22 cellular contexts compared by ENCODE assay signal in the genomic region with DNA sequence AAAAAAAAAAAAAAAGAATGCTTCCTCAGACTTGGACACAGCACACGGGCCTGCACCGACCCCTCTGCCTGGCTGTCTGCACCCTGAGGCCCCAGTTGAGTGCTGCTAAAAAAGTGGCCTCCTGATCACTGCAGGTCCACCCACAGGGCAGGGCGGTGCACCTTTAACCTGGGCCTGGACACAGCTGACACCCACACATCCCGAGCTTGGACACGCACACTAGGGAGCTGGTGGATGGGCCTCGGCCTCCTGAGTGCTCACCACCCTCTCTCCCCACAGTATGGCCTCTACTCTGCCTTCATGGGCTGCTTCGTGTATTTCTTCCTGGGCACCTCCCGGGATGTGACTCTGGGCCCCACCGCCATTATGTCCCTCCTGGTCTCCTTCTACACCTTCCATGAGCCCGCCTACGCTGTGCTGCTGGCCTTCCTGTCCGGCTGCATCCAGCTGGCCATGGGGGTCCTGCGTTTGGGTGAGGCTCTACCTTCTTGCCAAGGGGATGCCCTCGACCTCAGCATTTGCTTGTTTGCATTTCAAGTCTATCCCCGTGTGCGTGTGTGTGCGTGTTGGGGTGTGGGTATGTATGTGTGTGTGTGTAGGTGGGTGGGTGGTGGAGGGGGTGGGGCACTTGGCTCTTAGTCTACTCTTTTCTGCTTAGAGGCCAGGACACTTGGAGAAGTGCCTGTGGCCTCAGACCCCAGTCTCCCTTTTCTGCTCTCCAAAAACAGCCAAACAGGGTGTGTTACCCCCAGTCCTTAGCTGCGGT. TPM values are rescaled to one million over a fixed set of nuclear protein-coding genes. Genes with fewer than 3 reads are reported as not detected.
DNase-seq lines count a peak whose midpoint lies in the region; ATAC-seq and TF ChIP-seq lines count a peak whose summit lies in the region.
"Had no signal": no experiment of that assay in that cellular context is flagged by ENCODE, and none has a peak within 500 bp of the region (broad histone marks: within the 10 kb centered on the region; RNA-seq: fewer than 3 reads in every experiment).

No MANE protein-coding gene starts in this region.

- H3K4me3 ChIP-seq in HEK293 (ENCODE audit: low read depth, low read length), result no peak overlapping the region
- no peak overlapping the region for H3K4me3 ChIP-seq in neural progenitor cell
- H3K4me3 ChIP-seq: BLaER1, lower lobe of right lung, Peyer's patch, smooth muscle cell, upper lobe of right lung had no signal

- peaks cover 3% of the 10 kb centered on the region for H3F3A ChIP-seq in neural progenitor cell (ENCODE audit: low read depth)

- ATAC-seq in activated CD8-positive, alpha-beta memory T cell treated with anti-CD3 and anti-CD28 coated beads, Interleukin-2, amount 10 ng/mL, durations not matched to agents 7 days and 5 days, result no peak
- no peak for ATAC-seq in GM21576 (IDR thresholded peaks at IDR 0.05; ENCODE audit: unreplicated experiment)
- ATAC-seq: lower lobe of right lung, upper lobe of right lung had no signal

- H3K4me2 ChIP-seq in neural progenitor cell, result no peak overlapping the region
- H3K4me2 ChIP-seq: smooth muscle cell had no signal

- intact Hi-C loops in dendritic cell treated with granulocyte-macrophage colony-stimulating factor and Interleukin-4, amounts not matched to agents 40 ng/mL and 50 ng/mL, for 4 days (cut with micrococcal nuclease), result no loop called here

- POLR2A ChIA-PET in HEK293 (lab: Yijun Ruan, JAX), result interaction anchor here (0.6 to 1.2 kb wide), 2 partner anchors 8 to 12 kb away, joined by 3 read pairs; no protein-coding TSS in a partner anchor

- peaks cover under 1% of the 10 kb centered on the region for H3K36me3 Mint-ChIP-seq in activated CD8-positive, alpha-beta memory T cell treated with anti-CD3 and anti-CD28 coated beads, Interleukin-2, amount 10 ng/mL, durations not matched to agents 7 days and 5 days
- H3K36me3 Mint-ChIP-seq in dendritic cell treated with granulocyte-macrophage colony-stimulating factor and Interleukin-4, amounts not matched to agents 40 ng/mL and 50 ng/mL, for 4 days (ENCODE audit: low read depth), result peaks cover 94% of the 10 kb centered on the region
- peaks cover 5% of the 10 kb centered on the region for H3K36me3 Mint-ChIP-seq in neural progenitor cell

- H2AFZ ChIP-seq in neural progenitor cell (replicated peaks), result no peak overlapping the region

- H3K4me3 Mint-ChIP-seq in activated CD8-positive, alpha-beta memory T cell treated with anti-CD3 and anti-CD28 coated beads, Interleukin-2, amount 10 ng/mL, durations not matched to agents 7 days and 5 days, result no peak overlapping the region
- H3K4me3 Mint-ChIP-seq in dendritic cell treated with granulocyte-macrophage colony-stimulating factor and Interleukin-4, amounts not matched to agents 40 ng/mL and 50 ng/mL, for 4 days, result no peak overlapping the region
- peak overlapping the region; percentile 78 for H3K4me3 Mint-ChIP-seq in neural progenitor cell

- H4K20me1 ChIP-seq in neural progenitor cell (ENCODE audit: low read depth), result peaks cover 4% of the 10 kb centered on the region

- H3K9ac ChIP-seq in neural progenitor cell, result no peak overlapping the region
- H3K9ac ChIP-seq: BLaER1, SK-N-SH had no signal

- TF ChIP-seq CTCF in HEK293 (tag by site-specific recombination; IDR thresholded peaks at IDR 0.05), result no peak
- TF ChIP-seq CTCF in neural progenitor cell (IDR thresholded peaks at IDR 0.05), result no peak

- H3K36me3 ChIP-seq in HEK293 (ENCODE audit: control insufficient read depth in 2 of 2, insufficient read depth in 1 of 2, low read length in 2 of 2) (peaks cover 0 to 39% of the 10 kb centered on the region in 2 experiments; a peak in 2 of 3 replicates), neural progenitor cell (no peaks in the 10 kb centered on the region)
- H3K36me3 ChIP-seq: BLaER1, prostate gland had no signal

- H3K9me3 ChIP-seq in HEK293 (ENCODE audit: control insufficient read depth, insufficient read depth, low read depth, low read length) (no peaks in the 10 kb centered on the region), neural progenitor cell (ENCODE audit: low read depth) (no peaks in the 10 kb centered on the region)
- H3K9me3 ChIP-seq: BLaER1, lower lobe of right lung, Peyer's patch, prostate gland, SK-N-SH, upper lobe of right lung had no signal

- no peak for DNase-seq in activated CD8-positive, alpha-beta memory T cell treated with anti-CD3 and anti-CD28 coated beads, Interleukin-2, amount 10 ng/mL, durations not matched to agents 7 days and 5 days
- no peak for DNase-seq in activated CD8-positive, alpha-beta memory T cell treated with anti-CD3 and anti-CD28 coated beads for 24 hours
- DNase-seq in neural progenitor cell (ENCODE audit: low spot score), result no peak
- DNase-seq in HPDE6-E6E7 (ENCODE audit: extremely low spot score), result no peak
- no peak for DNase-seq in inferior parietal cortex (ENCODE audit: extremely low spot score)
- DNase-seq: activated CD4-positive, alpha-beta T cell treated with anti-CD3 and anti-CD28 coated beads, Interleukin-2, amount 10 ng/mL, durations not matched to agents 24 days and 14 days; activated CD8-positive, alpha-beta memory T cell treated with anti-CD3 and anti-CD28 coated beads, Interleukin-2, amount 50 U/mL, for 48 hours; activated naive CD4-positive, alpha-beta T cell; GF-D8; H7; lower lobe of right lung; NCI-H1930; Peyer's patch; SK-N-SH; stimulated activated CD4-positive, alpha-beta T cell treated with anti-CD3 and anti-CD28 coated beads, Interleukin-4, amount 100 ng/mL, for 1 hour; upper lobe of right lung had no signal

- no peaks in the 10 kb centered on the region for H3K27me3 ChIP-seq in neural progenitor cell
- H3K27me3 ChIP-seq: Peyer's patch, upper lobe of right lung had no signal

- H3K9me3 Mint-ChIP-seq in activated CD8-positive, alpha-beta memory T cell treated with anti-CD3 and anti-CD28 coated beads, Interleukin-2, amount 10 ng/mL, durations not matched to agents 7 days and 5 days (ENCODE audit: low read depth), result no peaks in the 10 kb centered on the region
- H3K9me3 Mint-ChIP-seq in dendritic cell treated with granulocyte-macrophage colony-stimulating factor and Interleukin-4, amounts not matched to agents 40 ng/mL and 50 ng/mL, for 4 days, result no peaks in the 10 kb centered on the region
- no peaks in the 10 kb centered on the region for H3K9me3 Mint-ChIP-seq in neural progenitor cell
- H3K9me3 Mint-ChIP-seq: activated CD4-positive, alpha-beta T cell treated with anti-CD3 and anti-CD28 coated beads, Interleukin-2, amount 10 ng/mL, durations not matched to agents 24 days and 14 days had no signal

- peak overlapping the region; percentile 29 for H3K27ac Mint-ChIP-seq in activated CD8-positive, alpha-beta memory T cell treated with anti-CD3 and anti-CD28 coated beads, Interleukin-2, amount 10 ng/mL, durations not matched to agents 7 days and 5 days
- peak overlapping the region; percentile 5 for H3K27ac Mint-ChIP-seq in dendritic cell treated with granulocyte-macrophage colony-stimulating factor and Interleukin-4, amounts not matched to agents 40 ng/mL and 50 ng/mL, for 4 days
- no peak overlapping the region for H3K27ac Mint-ChIP-seq in neural progenitor cell
- H3K27ac Mint-ChIP-seq: activated CD4-positive, alpha-beta T cell treated with anti-CD3 and anti-CD28 coated beads, Interleukin-2, amount 10 ng/mL, durations not matched to agents 24 days and 14 days had no signal

- peaks cover 18% of the 10 kb centered on the region for H3K4me1 Mint-ChIP-seq in activated CD8-positive, alpha-beta memory T cell treated with anti-CD3 and anti-CD28 coated beads, Interleukin-2, amount 10 ng/mL, durations not matched to agents 7 days and 5 days
- peaks cover 48% of the 10 kb centered on the region for H3K4me1 Mint-ChIP-seq in dendritic cell treated with granulocyte-macrophage colony-stimulating factor and Interleukin-4, amounts not matched to agents 40 ng/mL and 50 ng/mL, for 4 days (ENCODE audit: low read depth)
- H3K4me1 Mint-ChIP-seq in neural progenitor cell, result peaks cover 39% of the 10 kb centered on the region

- H3K27ac ChIP-seq in HEK293 (ENCODE audit: extremely low read depth, low read depth, low read length) (no peak overlapping the region), neural progenitor cell (no peak overlapping the region)
- H3K27ac ChIP-seq: BLaER1, lower lobe of right lung, Peyer's patch, prostate gland, upper lobe of right lung had no signal

- peaks cover 4% of the 10 kb centered on the region for H3K27me3 Mint-ChIP-seq in activated CD8-positive, alpha-beta memory T cell treated with anti-CD3 and anti-CD28 coated beads, Interleukin-2, amount 10 ng/mL, durations not matched to agents 7 days and 5 days
- H3K27me3 Mint-ChIP-seq in dendritic cell treated with granulocyte-macrophage colony-stimulating factor and Interleukin-4, amounts not matched to agents 40 ng/mL and 50 ng/mL, for 4 days, result peaks cover 30% of the 10 kb centered on the region
- peaks cover 7% of the 10 kb centered on the region for H3K27me3 Mint-ChIP-seq in neural progenitor cell (ENCODE audit: insufficient read depth, low read depth)

- peaks cover 15% of the 10 kb centered on the region for H3K79me2 ChIP-seq in neural progenitor cell (ENCODE audit: low read depth)

- CTCF ChIA-PET in activated CD8-positive, alpha-beta memory T cell treated with anti-CD3 and anti-CD28 coated beads, Interleukin-2, amount 10 ng/mL, durations not matched to agents 7 days and 5 days (lab: Charles Lee), result no interaction called here
- CTCF ChIA-PET in HEK293 (lab: Yijun Ruan, JAX), result interaction anchor here (0.6 kb wide), 1 partner anchor 85 kb away, joined by 3 read pairs; no protein-coding TSS in a partner anchor

- H3K4me1 ChIP-seq in HEK293 (ENCODE audit: control insufficient read depth, insufficient read depth, low read length), result peaks cover 8% of the 10 kb centered on the region; the same call in 1 of the 2 replicates
- peaks cover 22% of the 10 kb centered on the region for H3K4me1 ChIP-seq in neural progenitor cell

TF ChIP-seq in HEK293, 187 proteins besides CTCF, POLR2A, EP300 and RAD21 (continues in another document):
- TF ChIP-seq KLF1 (tag by site-specific recombination; IDR thresholded peaks at IDR 0.05), result no peak

RNA-seq across cellular contexts. Expression of a gene that starts 2.3 kb away (rescaled TPM):
- total RNA-seq in activated CD8-positive, alpha-beta memory T cell treated with anti-CD3 and anti-CD28 coated beads, Interleukin-2, amount 10 ng/mL, durations not matched to agents 7 days and 5 days, result 1 to 10 TPM; 4.3 to 8.6 TPM
- 7.9 and 24.1 TPM in 2 replicates for total RNA-seq in neural progenitor cell (ENCODE audit: low replicate concordance)

RNA-seq across cellular contexts. Expression of a gene that starts 2.4 kb away (rescaled TPM):
- total RNA-seq in activated CD8-positive, alpha-beta memory T cell treated with anti-CD3 and anti-CD28 coated beads, Interleukin-2, amount 10 ng/mL, durations not matched to agents 7 days and 5 days, result 10 to 100 TPM; 15.4 to 22.1 TPM
- 7.2 and 12.4 TPM in 2 replicates for total RNA-seq in neural progenitor cell (ENCODE audit: low replicate concordance)

RNA-seq across cellular contexts. Expression of a gene that starts 38.1 kb away (rescaled TPM):
- 1,000 to 10,000 TPM in 1 of 2 experiments, 100 to 1,000 TPM in 1; 597 to 1,208 TPM for total RNA-seq in activated CD8-positive, alpha-beta memory T cell treated with anti-CD3 and anti-CD28 coated beads, Interleukin-2, amount 10 ng/mL, durations not matched to agents 7 days and 5 days
- total RNA-seq in neural progenitor cell (ENCODE audit: low replicate concordance), result 19.8 and 23.7 TPM in 2 replicates

RNA-seq across cellular contexts. Expression of a gene that starts 52.7 kb away (rescaled TPM):
- not detected for total RNA-seq in activated CD8-positive, alpha-beta memory T cell treated with anti-CD3 and anti-CD28 coated beads, Interleukin-2, amount 10 ng/mL, durations not matched to agents 7 days and 5 days
- total RNA-seq in neural progenitor cell (ENCODE audit: low replicate concordance), result 0.56 and 0.60 TPM in 2 replicates
- total RNA-seq: activated CD4-positive, alpha-beta T cell treated with anti-CD3 and anti-CD28 coated beads, Interleukin-2, amount 10 ng/mL, durations not matched to agents 24 days and 14 days had no signal

Comparison
In these comparisons a context has a peak if more than half of its experiments do, and no peak if none do; other contexts are left out.
1. RNA of a gene that starts 38.1 kb away (total RNA-seq): 597 to 1,208 TPM in activated CD8-positive, alpha-beta memory T cell treated with anti-CD3 and anti-CD28 coated beads, Interleukin-2, amount 10 ng/mL, durations not matched to agents 7 days and 5 days; 19.8 to 23.7 TPM in neural progenitor cell; every median in the first group is over 10 times any median in the second.